Comparison of ENCODE assay signal across 30 cellular contexts in genomic region chrX:103537871-103538387, GRCh38. TPM values are rescaled to one million over a fixed set of nuclear protein-coding genes. Genes with fewer than 3 reads are reported as not detected.
DNase-seq lines count a peak whose midpoint lies in the region; TF ChIP-seq lines count a peak whose summit lies in the region.
"Had no signal": no experiment of that assay in that cellular context is flagged by ENCODE, and none has a peak within 500 bp of the region (broad histone marks: within the 10 kb centered on the region; RNA-seq: fewer than 3 reads in every experiment).

No MANE protein-coding gene starts in this region.

- H3K4me2 ChIP-seq in osteoblast (ENCODE audit: insufficient read depth, low read length) = no peak overlapping the region

- H3K4me3 Mint-ChIP-seq in activated naive CD4-positive, alpha-beta T cell treated with anti-CD3 and anti-CD28 coated beads for 36 hours = no peak overlapping the region
- H3K4me3 Mint-ChIP-seq: activated naive CD8-positive, alpha-beta T cell; nephron progenitor cell had no signal

- no peak for TF ChIP-seq EP300 in tibial nerve (IDR thresholded peaks at IDR 0.05)

- no peaks in the 10 kb centered on the region for H3K27me3 Mint-ChIP-seq in activated naive CD4-positive, alpha-beta T cell treated with anti-CD3 and anti-CD28 coated beads for 36 hours (ENCODE audit: low read depth)
- H3K27me3 Mint-ChIP-seq: activated naive CD8-positive, alpha-beta T cell had no signal

- no peaks in the 10 kb centered on the region for H4K20me1 ChIP-seq in osteoblast (ENCODE audit: insufficient read depth, low read length)

- H3K4me1 ChIP-seq in ACC112 (ENCODE audit: control insufficient read depth, insufficient read depth, low read length, unreplicated experiment) (peaks cover 14% of the 10 kb centered on the region), osteoblast (ENCODE audit: insufficient read depth, low read length) (peaks cover 7% of the 10 kb centered on the region), tibial nerve (peaks cover 0 to 23% (median 0%) of the 10 kb centered on the region in 4 donors)
- H3K4me1 ChIP-seq: BE2C, left ventricle myocardium inferior, parathyroid adenoma, right lobe of liver had no signal

- peaks cover 5% of the 10 kb centered on the region for H3K4me1 Mint-ChIP-seq in activated naive CD4-positive, alpha-beta T cell treated with anti-CD3 and anti-CD28 coated beads for 36 hours (ENCODE audit: low read depth)

- H3K27ac ChIP-seq in ACC112 (ENCODE audit: low read depth, low read length) = peak overlapping the region; percentile 55
- peak overlapping the region; percentile 39 to 84 for H3K27ac ChIP-seq in coronary artery
- no peak overlapping the region for H3K27ac ChIP-seq in osteoblast (ENCODE audit: low read depth, low read length)
- peak overlapping the region; percentile 65 to 92 (median 78) for H3K27ac ChIP-seq in tibial nerve
- H3K27ac ChIP-seq: GM23248, left ventricle myocardium inferior, parathyroid adenoma, right lobe of liver had no signal

- CTCF ChIA-PET in activated naive CD4-positive, alpha-beta T cell treated with anti-CD3 and anti-CD28 coated beads for 36 hours (lab: Charles Lee) = no interaction called here

- no peak for TF ChIP-seq CTCF in coronary artery (IDR thresholded peaks at IDR 0.05)
- no peak for TF ChIP-seq CTCF in osteoblast (IDR thresholded peaks at IDR 0.05; ENCODE audit: extremely low read depth, low read depth, low read length)
- TF ChIP-seq CTCF in tibial nerve (IDR thresholded peaks at IDR 0.05) = no peak

- no peaks in the 10 kb centered on the region for H3K36me3 Mint-ChIP-seq in activated naive CD4-positive, alpha-beta T cell treated with anti-CD3 and anti-CD28 coated beads for 36 hours (ENCODE audit: low read depth)
- H3K36me3 Mint-ChIP-seq: activated naive CD8-positive, alpha-beta T cell had no signal

- H3K9me3 ChIP-seq in osteoblast (ENCODE audit: low read depth, low read length) = no peaks in the 10 kb centered on the region
- H3K9me3 ChIP-seq in tibial nerve = no peaks in the 10 kb centered on the region
- H3K9me3 ChIP-seq: BE2C, left ventricle myocardium inferior, MG63, right lobe of liver had no signal

- no peak overlapping the region for H3K27ac Mint-ChIP-seq in activated naive CD4-positive, alpha-beta T cell treated with anti-CD3 and anti-CD28 coated beads for 36 hours
- H3K27ac Mint-ChIP-seq: activated naive CD8-positive, alpha-beta T cell; activated T-helper 2 cell treated with anti-CD3 and anti-CD28 coated beads, Interferon-gamma antibody, Interleukin-2, Interleukin-4, amounts not matched to agents 10 μg/mL and 5 μg/mL and 100 μg/mL, durations not matched to agents 14 hours and 24 hours and 36 hours; nephron progenitor cell had no signal

- intact Hi-C loops in activated naive CD4-positive, alpha-beta T cell treated with anti-CD3 and anti-CD28 coated beads for 36 hours (cut with micrococcal nuclease) = no loop called here

- H3K4me3 ChIP-seq in ACC112 (ENCODE audit: low read depth, low read length) (no peak overlapping the region), coronary artery (no peak overlapping the region), osteoblast (ENCODE audit: insufficient read depth, low read length) (no peak overlapping the region), tibial nerve (no peak overlapping the region)
- H3K4me3 ChIP-seq: GM23248, left ventricle myocardium inferior, MG63, right lobe of liver had no signal

- H3K79me2 ChIP-seq in ACC112 (ENCODE audit: control insufficient read depth, insufficient read depth, low read length, unreplicated experiment) = no peaks in the 10 kb centered on the region
- no peaks in the 10 kb centered on the region for H3K79me2 ChIP-seq in osteoblast (ENCODE audit: insufficient read depth, low read length)
- H3K79me2 ChIP-seq: parathyroid adenoma had no signal

- H3K27me3 ChIP-seq in ACC112 (ENCODE audit: insufficient read depth, low read length) (no peaks in the 10 kb centered on the region), osteoblast (ENCODE audit: insufficient read depth, low read length) (no peaks in the 10 kb centered on the region), tibial nerve (no peaks in the 10 kb centered on the region)
- H3K27me3 ChIP-seq: BE2C, MG63 had no signal

- no peak overlapping the region for H2AFZ ChIP-seq in ACC112 (ENCODE audit: low read length, unreplicated experiment)
- H2AFZ ChIP-seq in osteoblast (ENCODE audit: low read length) = peak overlapping the region; percentile 11
- H2AFZ ChIP-seq: parathyroid adenoma had no signal

- H3K36me3 ChIP-seq in ACC112 (ENCODE audit: insufficient read depth, low read length) = no peaks in the 10 kb centered on the region
- H3K36me3 ChIP-seq in osteoblast (ENCODE audit: insufficient read depth, low read length) = no peaks in the 10 kb centered on the region
- no peaks in the 10 kb centered on the region for H3K36me3 ChIP-seq in tibial nerve
- H3K36me3 ChIP-seq: BE2C, left ventricle myocardium inferior, MG63, right lobe of liver had no signal

- TF ChIP-seq POLR2A in tibial nerve (IDR thresholded peaks at IDR 0.05) = no peak

- 74 to 96% methylated on average over 3 of the region's 3 CpGs for WGBS in tibial nerve, 2 donors

- DNase-seq in coronary artery (ENCODE audit: low spot score) = no peak
- DNase-seq in osteoblast (ENCODE audit: insufficient read length, low spot score, missing footprints) = no peak
- no peak for DNase-seq in tibial nerve (ENCODE audit: low spot score in 2 of 2)
- DNase-seq in stimulated activated CD4-positive, alpha-beta T cell treated with anti-CD3 and anti-CD28 coated beads, Interleukin-2, amount 100 ng/mL, for 24 hours = no peak
- no peak for DNase-seq in NCI-H1092 treated with DMSO at 0.1 percent for 48 hours (lab: John Stamatoyannopoulos, UW)
- DNase-seq in NCI-H748 (lab: John Stamatoyannopoulos, UW; ENCODE audit: unreplicated experiment) = no peak
- DNase-seq in activated naive CD4-positive, alpha-beta T cell treated with anti-CD3 and anti-CD28 coated beads for 36 hours = no peak
- DNase-seq: activated CD4-positive, alpha-beta T cell treated with anti-CD3 and anti-CD28 coated beads, Interleukin-2, amount 50 U/mL, for 48 hours; activated CD4-positive, CD25-positive, alpha-beta regulatory T cell; activated CD8-positive, alpha-beta memory T cell treated with anti-CD3 and anti-CD28 coated beads, Interleukin-2, amount 50 U/mL, for 48 hours; BE2C; cerebellar nuclear complex; DMS53; GF-D8; GM23248; hippocampal formation; left ventricle myocardium inferior; MG63; NCI-H1417 treated with DMSO at 0.1 percent for 48 hours; NCI-H446; nephron progenitor cell; right lobe of liver; SHP77 treated with DMSO at 0.1 percent for 48 hours; stimulated activated CD8-positive, alpha-beta memory T cell treated with anti-CD3 and anti-CD28 coated beads, Interleukin-4, amount 100 ng/mL, for 48 hours; SW 1271 had no signal

- H3K9me3 Mint-ChIP-seq in activated naive CD4-positive, alpha-beta T cell treated with anti-CD3 and anti-CD28 coated beads for 36 hours = no peaks in the 10 kb centered on the region
- H3K9me3 Mint-ChIP-seq: activated T-helper 2 cell treated with anti-CD3 and anti-CD28 coated beads, Interferon-gamma antibody, Interleukin-2, Interleukin-4, amounts not matched to agents 10 μg/mL and 5 μg/mL and 100 μg/mL, durations not matched to agents 14 hours and 24 hours and 36 hours; nephron progenitor cell had no signal

RNA-seq across cellular contexts. Expression of gene RAB40A, which starts 18.6 kb away (rescaled TPM):
- under 0.01 and 0.29 TPM in 2 replicates for total RNA-seq in osteoblast
- total RNA-seq in tibial nerve = 1 to 10 TPM in 3 of 4 donors, under 1 TPM in 1; 0.39 to 8.7 (median 3.4) TPM
- under 1 TPM in 1 of 2 experiments, not detected in 1; 0.07 TPM for total RNA-seq in activated naive CD4-positive, alpha-beta T cell treated with anti-CD3 and anti-CD28 coated beads for 36 hours
- total RNA-seq: activated T-helper 2 cell treated with anti-CD3 and anti-CD28 coated beads, Interferon-gamma antibody, Interleukin-2, Interleukin-4, amounts not matched to agents 10 μg/mL and 5 μg/mL and 100 μg/mL, durations not matched to agents 14 hours and 24 hours and 36 hours; GM23248; left ventricle myocardium inferior; mononuclear cell had no signal

RNA-seq across cellular contexts. Expression of gene TCEAL4, which starts 47.4 kb away (rescaled TPM):
- total RNA-seq in osteoblast (38.3 and 45.6 TPM in 2 replicates), tibial nerve (100 to 1,000 TPM; 164 to 453 (median 204) TPM)
- total RNA-seq in activated naive CD4-positive, alpha-beta T cell treated with anti-CD3 and anti-CD28 coated beads for 36 hours = 10 to 100 TPM; 13.1 to 14.2 TPM
